ENCODE assay signal across 2 cellular contexts in the genomic region with DNA sequence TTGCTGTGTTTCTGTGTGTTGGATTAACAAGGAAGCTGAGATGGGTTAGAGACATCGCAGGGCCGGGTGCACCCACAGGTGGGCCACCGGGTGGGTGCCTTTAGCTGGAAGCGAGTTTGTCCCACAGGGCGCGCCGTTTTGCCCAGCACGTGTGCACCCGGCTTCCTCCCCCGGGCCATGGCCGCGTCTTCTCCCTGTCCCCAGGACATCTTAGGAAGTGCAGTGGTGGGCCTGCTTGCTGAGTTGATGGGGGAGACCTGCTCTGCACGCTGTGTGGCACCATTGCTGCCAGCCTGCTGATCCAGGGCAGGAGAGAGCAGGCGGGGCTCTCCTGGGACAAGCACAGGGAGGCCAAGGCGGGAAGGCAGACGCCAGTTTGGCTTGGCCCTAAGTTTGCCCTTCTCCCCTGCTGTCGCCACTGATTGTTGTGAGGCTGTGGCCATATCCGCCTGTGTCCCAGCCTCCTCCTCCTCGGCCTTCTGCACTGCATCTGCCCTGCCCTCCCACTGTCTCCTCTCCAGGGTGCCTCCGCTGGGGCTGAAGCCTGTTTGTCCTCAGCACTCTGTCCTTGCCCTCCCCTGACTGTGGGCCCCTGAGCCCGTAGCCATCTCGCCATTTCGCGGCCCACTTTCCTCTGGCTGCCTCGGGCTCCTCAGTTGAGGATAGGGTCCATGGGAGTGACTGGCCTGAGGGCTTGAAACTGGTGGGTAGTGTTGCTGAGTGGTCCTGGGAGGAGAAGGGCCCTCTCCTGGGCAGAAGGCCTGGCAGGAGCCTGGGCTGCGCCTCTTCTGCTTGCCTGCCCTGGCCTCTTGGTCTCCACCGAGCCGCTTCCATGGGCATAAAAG.
TF ChIP-seq lines count a peak whose summit lies in the region.

No MANE protein-coding gene starts in this region.

TF ChIP-seq in HEK293, 187 proteins besides CTCF, POLR2A, EP300 and RAD21:
- TF ChIP-seq HOXC10 (CRISPR knock-in tag; IDR thresholded peaks at IDR 0.05) (no peak), ZNF18 (tag by site-specific recombination; IDR thresholded peaks at IDR 0.05) (no peak), RBAK (tag by site-specific recombination; IDR thresholded peaks at IDR 0.05) (no peak), ZIC2 (tag by site-specific recombination; IDR thresholded peaks at IDR 0.05) (peak; percentile 64)

TF ChIP-seq in H1, 55 proteins besides CTCF, POLR2A, EP300 and RAD21:
- no peak for TF ChIP-seq RBBP5 (IDR thresholded peaks at IDR 0.05; ENCODE audit: borderline replicate concordance, low read depth, low read length)
- no peak for TF ChIP-seq SP1 (IDR thresholded peaks at IDR 0.05; ENCODE audit: low read depth, low read length)
- no peak for TF ChIP-seq NRF1 (IDR thresholded peaks at IDR 0.05; ENCODE audit: low read depth, low read length)
- TF ChIP-seq SP4 (IDR thresholded peaks at IDR 0.05; ENCODE audit: low read length) = no peak
